Comparison of ENCODE assay signal across 30 cellular contexts in the genomic region with DNA sequence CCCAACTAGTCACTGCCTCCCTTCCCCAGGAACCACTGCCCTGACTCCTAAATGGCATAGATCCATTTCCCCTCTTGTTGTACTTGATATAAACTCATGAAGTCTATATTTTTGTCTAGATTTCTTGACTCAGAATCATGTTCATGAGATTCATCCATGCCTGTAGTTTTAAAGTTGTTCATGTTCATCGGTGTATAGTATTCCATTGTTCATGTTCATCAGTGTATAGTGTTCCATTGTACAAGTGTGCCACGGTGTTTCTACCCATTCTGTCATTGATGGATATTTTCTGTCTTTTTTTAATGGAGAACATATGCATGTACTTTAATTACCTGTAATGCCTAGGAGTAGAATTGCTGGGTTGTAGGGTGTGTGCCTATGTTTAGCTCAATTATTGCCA.
"Had no signal": no experiment of that assay in that cellular context is flagged by ENCODE, and none has a peak within 500 bp of the region (broad histone marks: within the 10 kb centered on the region; RNA-seq: fewer than 3 reads in every experiment).

No MANE protein-coding gene starts in this region.

- H3K4me1 Mint-ChIP-seq: activated CD4-positive, alpha-beta memory T cell treated with anti-CD3 and anti-CD28 coated beads, Interleukin-2, amount 10 ng/mL, durations not matched to agents 7 days and 5 days; activated CD4-positive, alpha-beta T cell treated with anti-CD3 and anti-CD28 coated beads for 36 hours; activated CD4-positive, alpha-beta T cell treated with anti-CD3 and anti-CD28 coated beads, Interleukin-2, amount 10 ng/mL, durations not matched to agents 24 days and 14 days; activated naive CD8-positive, alpha-beta T cell treated with anti-CD3 and anti-CD28 coated beads for 36 hours; activated naive CD8-positive, alpha-beta T cell treated with anti-CD3 and anti-CD28 coated beads, Interleukin-2, amount 50 U/mL, for 24 hours had no signal

- H3K27ac Mint-ChIP-seq: activated CD4-positive, alpha-beta memory T cell treated with anti-CD3 and anti-CD28 coated beads, Interleukin-2, amount 10 ng/mL, durations not matched to agents 7 days and 5 days; activated CD4-positive, alpha-beta T cell treated with anti-CD3 and anti-CD28 coated beads for 36 hours; activated CD4-positive, alpha-beta T cell treated with anti-CD3 and anti-CD28 coated beads, Interleukin-2, amount 10 ng/mL, durations not matched to agents 24 days and 14 days; activated naive CD8-positive, alpha-beta T cell treated with anti-CD3 and anti-CD28 coated beads for 36 hours; activated naive CD8-positive, alpha-beta T cell treated with anti-CD3 and anti-CD28 coated beads, Interleukin-2, amount 50 U/mL, for 24 hours; activated T-cell treated with anti-CD3 and anti-CD28 coated beads, Interleukin-2, amount 50 U/mL, for 24 hours; activated T-cell treated with anti-CD3 and anti-CD28 coated beads, Interleukin-2, amount 50 U/mL, for 72 hours; T-helper 17 cell had no signal

- ATAC-seq: activated CD4-positive, alpha-beta T cell treated with anti-CD3 and anti-CD28 coated beads for 36 hours; activated naive CD8-positive, alpha-beta T cell treated with anti-CD3 and anti-CD28 coated beads, Interleukin-2, amount 50 U/mL, for 24 hours; activated T-cell treated with anti-CD3 and anti-CD28 coated beads, Interleukin-2, amount 50 U/mL, for 72 hours; body of pancreas; heart left ventricle; T-helper 17 cell had no signal

- FAIRE-seq: colon, endometrium, endothelial cell of umbilical vein, frontal cortex had no signal

- H3K4me3 Mint-ChIP-seq: activated CD4-positive, alpha-beta memory T cell treated with anti-CD3 and anti-CD28 coated beads, Interleukin-2, amount 10 ng/mL, durations not matched to agents 7 days and 5 days; activated CD4-positive, alpha-beta T cell treated with anti-CD3 and anti-CD28 coated beads for 36 hours; activated CD4-positive, alpha-beta T cell treated with anti-CD3 and anti-CD28 coated beads, Interleukin-2, amount 10 ng/mL, durations not matched to agents 24 days and 14 days; activated naive CD8-positive, alpha-beta T cell treated with anti-CD3 and anti-CD28 coated beads for 36 hours; activated naive CD8-positive, alpha-beta T cell treated with anti-CD3 and anti-CD28 coated beads, Interleukin-2, amount 50 U/mL, for 24 hours; activated T-cell treated with anti-CD3 and anti-CD28 coated beads, Interleukin-2, amount 50 U/mL, for 24 hours; activated T-cell treated with anti-CD3 and anti-CD28 coated beads, Interleukin-2, amount 50 U/mL, for 72 hours; T-helper 17 cell had no signal

- H3K27me3 Mint-ChIP-seq: activated CD4-positive, alpha-beta memory T cell treated with anti-CD3 and anti-CD28 coated beads, Interleukin-2, amount 10 ng/mL, durations not matched to agents 7 days and 5 days; activated CD4-positive, alpha-beta T cell treated with anti-CD3 and anti-CD28 coated beads for 36 hours; activated naive CD8-positive, alpha-beta T cell treated with anti-CD3 and anti-CD28 coated beads for 36 hours; activated naive CD8-positive, alpha-beta T cell treated with anti-CD3 and anti-CD28 coated beads, Interleukin-2, amount 50 U/mL, for 24 hours had no signal

- H3K9me3 Mint-ChIP-seq: activated CD4-positive, alpha-beta memory T cell treated with anti-CD3 and anti-CD28 coated beads, Interleukin-2, amount 10 ng/mL, durations not matched to agents 7 days and 5 days; activated CD4-positive, alpha-beta T cell treated with anti-CD3 and anti-CD28 coated beads, Interleukin-2, amount 10 ng/mL, durations not matched to agents 24 days and 14 days; activated naive CD8-positive, alpha-beta T cell treated with anti-CD3 and anti-CD28 coated beads for 36 hours; activated naive CD8-positive, alpha-beta T cell treated with anti-CD3 and anti-CD28 coated beads, Interleukin-2, amount 50 U/mL, for 24 hours; activated T-cell treated with anti-CD3 and anti-CD28 coated beads, Interleukin-2, amount 50 U/mL, for 24 hours; activated T-cell treated with anti-CD3 and anti-CD28 coated beads, Interleukin-2, amount 50 U/mL, for 72 hours had no signal

- DNase-seq: activated CD4-positive, alpha-beta memory T cell treated with anti-CD3 and anti-CD28 coated beads, Interleukin-2, amount 10 ng/mL, durations not matched to agents 7 days and 5 days; activated CD4-positive, alpha-beta T cell treated with anti-CD3 and anti-CD28 coated beads for 36 hours; activated CD4-positive, alpha-beta T cell treated with anti-CD3 and anti-CD28 coated beads, Interleukin-2, amount 10 ng/mL, durations not matched to agents 24 days and 14 days; activated CD4-positive, CD25-positive, alpha-beta regulatory T cell; activated CD4-positive, CD25-positive, alpha-beta regulatory T cell treated with anti-CD3 and anti-CD28 coated beads, Interleukin-2, amount 50 U/mL, for 72 hours; activated CD8-positive, alpha-beta memory T cell treated with anti-CD3 and anti-CD28 coated beads, Interleukin-2, amount 50 U/mL, for 48 hours; activated gamma-delta T cell; activated naive CD4-positive, alpha-beta T cell; activated naive CD4-positive, alpha-beta T cell treated with anti-CD3 and anti-CD28 coated beads, Interleukin-2, amount 50 U/mL, for 16 hours; activated naive CD8-positive, alpha-beta T cell treated with anti-CD3 and anti-CD28 coated beads for 36 hours; activated naive CD8-positive, alpha-beta T cell treated with anti-CD3 and anti-CD28 coated beads, Interleukin-2, amount 50 U/mL, for 24 hours; activated T-cell treated with anti-CD3 and anti-CD28 coated beads for 4 hours; activated T-cell treated with anti-CD3 and anti-CD28 coated beads, Interleukin-2, amount 50 U/mL, for 24 hours; activated T-cell treated with anti-CD3 and anti-CD28 coated beads, Interleukin-2, amount 50 U/mL, for 72 hours; adrenal gland; amygdala; aorta; body of pancreas; caudate nucleus; cortex of kidney; dermis blood vessel endothelial cell; effector CD8-positive, alpha-beta T cell; esophagus squamous epithelium; heart left ventricle; T-helper 1 cell; T-helper 17 cell had no signal
